Comparison of ENCODE assay signal across 8 cellular contexts in the genomic region with DNA sequence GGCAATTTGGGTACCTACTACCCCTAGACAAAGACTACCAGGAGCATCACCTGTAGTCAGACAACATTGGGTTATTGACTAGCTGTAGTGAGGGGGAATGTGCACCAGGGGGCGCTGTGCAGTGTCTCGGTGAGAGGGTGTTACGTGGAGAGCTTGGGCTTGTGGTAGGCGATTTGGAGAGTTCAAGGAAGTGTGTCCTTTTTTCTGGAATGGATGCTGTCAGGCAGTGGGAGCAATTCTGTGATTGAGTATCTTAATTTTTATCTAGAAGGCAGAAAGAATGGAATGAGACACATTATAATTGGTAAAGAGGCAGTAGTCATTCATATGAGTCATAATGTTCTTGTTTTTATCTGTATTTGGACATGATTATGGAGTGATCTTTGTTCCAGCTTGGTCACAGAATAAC.
DNase-seq lines count a peak whose midpoint lies in the region; ATAC-seq lines count a peak whose summit lies in the region.

No MANE protein-coding gene starts in this region.

- CTCF ChIA-PET in T-cell (lab: Charles Lee) = no interaction called here

- peak; percentile 92 for ATAC-seq in GM18502 (IDR thresholded peaks at IDR 0.05; ENCODE audit: poor library complexity, unreplicated experiment)
- ATAC-seq in HG03159 (IDR thresholded peaks at IDR 0.05; ENCODE audit: unreplicated experiment) = peak; percentile 70
- ATAC-seq in T-cell (replicated peaks in 1 of 4) = peak in 2 of 4 experiments; percentile 32 to 43
- ATAC-seq in central memory CD8-positive, alpha-beta T cell (replicated peaks; ENCODE audit: extremely low read depth, poor library complexity, severe bottlenecking) = no peak
- peak; percentile 48 for ATAC-seq in aorta (ENCODE audit: low FRiP score)
- no peak for ATAC-seq in HG02840 (IDR thresholded peaks at IDR 0.05; ENCODE audit: low FRiP score, unreplicated experiment)

- H3K36me3 ChIP-seq in aorta (ENCODE audit: control insufficient read depth in 1 of 2, insufficient read depth in 2 of 2, low read length in 1 of 2) = no peaks in the 10 kb centered on the region

- H3K27ac Mint-ChIP-seq in T-cell = no peak overlapping the region
- no peak overlapping the region for H3K27ac Mint-ChIP-seq in central memory CD8-positive, alpha-beta T cell (ENCODE audit: low read depth)

- peaks cover 0 to 3% (median 0%) of the 10 kb centered on the region in 3 donors for H3K9me3 Mint-ChIP-seq in T-cell
- no peaks in the 10 kb centered on the region for H3K9me3 Mint-ChIP-seq in central memory CD8-positive, alpha-beta T cell

- H3K27me3 ChIP-seq in aorta (ENCODE audit: control insufficient read depth in 1 of 2, insufficient read depth in 2 of 2, low read length in 1 of 2) = no peaks in the 10 kb centered on the region

- POLR2A ChIA-PET in T-cell (lab: Charles Lee) = no interaction called here

- H3K36me3 Mint-ChIP-seq in T-cell = no peaks in the 10 kb centered on the region
- no peaks in the 10 kb centered on the region for H3K36me3 Mint-ChIP-seq in central memory CD8-positive, alpha-beta T cell (ENCODE audit: insufficient read depth)

- WGBS in aorta, 2 donors = 5 to 7% methylated on average over 4 of the region's 4 CpGs

- H3K4me1 ChIP-seq in aorta (ENCODE audit: control insufficient read depth in 1 of 2, insufficient read depth in 2 of 2, low read length in 2 of 2) = no peaks in the 10 kb centered on the region

- DNase-seq in Ammon's horn (ENCODE audit: low spot score) (peak; percentile 4), T-cell (peak in 21 of 34 experiments; percentile 1 to 33 (median 14)), midbrain (lab: John Stamatoyannopoulos, UW) (peak; percentile 11), aorta (peak in 1 of 2 donors; percentile 45)
- peak; percentile 11 to 16 for DNase-seq in central memory CD8-positive, alpha-beta T cell (ENCODE audit: low spot score in 2 of 2)

- H3K27ac ChIP-seq in aorta (ENCODE audit: low read depth in 1 of 2, low read length in 2 of 2) = no peak overlapping the region

- H3K9me3 ChIP-seq in aorta (ENCODE audit: control insufficient read depth, low read length) = peaks cover 2% of the 10 kb centered on the region

- H3K4me3 Mint-ChIP-seq in T-cell = no peak overlapping the region
- no peak overlapping the region for H3K4me3 Mint-ChIP-seq in central memory CD8-positive, alpha-beta T cell

- H3K4me1 Mint-ChIP-seq in T-cell = no peaks in the 10 kb centered on the region
- no peaks in the 10 kb centered on the region for H3K4me1 Mint-ChIP-seq in central memory CD8-positive, alpha-beta T cell

- no peak overlapping the region for H3K4me3 ChIP-seq in aorta (ENCODE audit: low read length in 2 of 2)

- peaks cover 9 to 14% of the 10 kb centered on the region in 2 donors for H3K27me3 Mint-ChIP-seq in T-cell
- peaks cover 17% of the 10 kb centered on the region for H3K27me3 Mint-ChIP-seq in central memory CD8-positive, alpha-beta T cell

- intact Hi-C loops in aorta (cut with DNase I) = no loop called here

Comparison
In these comparisons a context has a peak if more than half of its experiments do, and no peak if none do; other contexts are left out.
1. ATAC-seq: peak in GM18502 (single experiment), HG03159 (single experiment) and aorta (single experiment); none in central memory CD8-positive, alpha-beta T cell (single experiment) and HG02840 (single experiment).